Comparison of ENCODE assay signal across 24 cellular contexts in the genomic region with DNA sequence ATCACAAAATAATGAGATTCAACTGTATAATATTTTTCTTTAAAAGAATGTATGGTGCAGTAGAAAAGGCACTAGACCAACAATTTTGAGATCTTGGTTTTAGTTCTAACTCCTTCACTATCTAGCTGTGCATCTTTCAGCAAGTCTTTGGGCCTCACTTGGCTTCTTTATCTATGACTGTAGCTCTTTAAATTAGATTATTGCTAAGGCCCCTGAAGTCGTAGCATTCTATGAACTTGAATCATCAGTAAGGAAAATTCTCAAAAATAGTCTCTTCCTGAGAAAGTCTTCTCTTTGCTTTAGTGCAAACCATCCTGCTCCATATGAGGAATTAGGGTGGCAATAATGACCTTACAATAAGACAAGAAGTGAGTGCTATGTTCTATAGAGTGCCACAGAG.
"Had no signal": no experiment of that assay in that cellular context is flagged by ENCODE, and none has a peak within 500 bp of the region (broad histone marks: within the 10 kb centered on the region; RNA-seq: fewer than 3 reads in every experiment).

No MANE protein-coding gene starts in this region.

- ATAC-seq: activated CD8-positive, alpha-beta memory T cell treated with anti-CD3 and anti-CD28 coated beads, Interleukin-2, amount 10 ng/mL, durations not matched to agents 7 days and 5 days; body of pancreas; T-helper 17 cell had no signal

- H3K9me3 ChIP-seq: SJSA1 had no signal

- H3K36me3 ChIP-seq: ascending aorta, MG63, Peyer's patch, SJSA1 had no signal

- DNase-seq: activated B cell treated with CpG ODN at 0.5 μM for 24 hours; activated CD4-positive, alpha-beta T cell treated with anti-CD3 and anti-CD28 coated beads for 1 hour; activated CD4-positive, alpha-beta T cell treated with anti-CD3 and anti-CD28 coated beads, Interleukin-2, amount 10 ng/mL, durations not matched to agents 24 days and 14 days; activated CD4-positive, alpha-beta T cell treated with anti-CD3 and anti-CD28 coated beads, Interleukin-2, amount 50 U/mL, for 48 hours; activated CD8-positive, alpha-beta memory T cell treated with anti-CD3 and anti-CD28 coated beads, Interleukin-2, amount 10 ng/mL, durations not matched to agents 7 days and 5 days; activated effector memory CD4-positive, alpha-beta T cell treated with Interleukin-2 at 50 U/mL for 16 hours; activated naive CD4-positive, alpha-beta T cell; activated T-cell treated with anti-CD3 and anti-CD28 coated beads, Interleukin-2, amount 50 U/mL, for 24 hours; amniotic stem cell; body of pancreas; central memory CD4-positive, alpha-beta T cell; MG63; NCI-H1105; NCI-H1436; NCI-H1694 treated with DMSO at 0.1 percent for 48 hours; NCI-H2029 treated with DMSO at 0.1 percent for 48 hours; NCI-H510A treated with DMSO at 0.1 percent for 48 hours; NCI-H69; Peyer's patch; SHP77; T-helper 17 cell; T-helper 9 cell had no signal

- H3K4me3 ChIP-seq: ascending aorta, body of pancreas, MG63, Peyer's patch, SJSA1 had no signal

- H3K27ac ChIP-seq: ascending aorta, body of pancreas, Peyer's patch, SJSA1 had no signal

- H3K27me3 ChIP-seq: ascending aorta, body of pancreas, MG63, Peyer's patch, SJSA1 had no signal

- H3K4me1 ChIP-seq: ascending aorta, body of pancreas, Peyer's patch, SJSA1 had no signal
